9 cellular contexts compared by ENCODE assay signal in the genomic region with DNA sequence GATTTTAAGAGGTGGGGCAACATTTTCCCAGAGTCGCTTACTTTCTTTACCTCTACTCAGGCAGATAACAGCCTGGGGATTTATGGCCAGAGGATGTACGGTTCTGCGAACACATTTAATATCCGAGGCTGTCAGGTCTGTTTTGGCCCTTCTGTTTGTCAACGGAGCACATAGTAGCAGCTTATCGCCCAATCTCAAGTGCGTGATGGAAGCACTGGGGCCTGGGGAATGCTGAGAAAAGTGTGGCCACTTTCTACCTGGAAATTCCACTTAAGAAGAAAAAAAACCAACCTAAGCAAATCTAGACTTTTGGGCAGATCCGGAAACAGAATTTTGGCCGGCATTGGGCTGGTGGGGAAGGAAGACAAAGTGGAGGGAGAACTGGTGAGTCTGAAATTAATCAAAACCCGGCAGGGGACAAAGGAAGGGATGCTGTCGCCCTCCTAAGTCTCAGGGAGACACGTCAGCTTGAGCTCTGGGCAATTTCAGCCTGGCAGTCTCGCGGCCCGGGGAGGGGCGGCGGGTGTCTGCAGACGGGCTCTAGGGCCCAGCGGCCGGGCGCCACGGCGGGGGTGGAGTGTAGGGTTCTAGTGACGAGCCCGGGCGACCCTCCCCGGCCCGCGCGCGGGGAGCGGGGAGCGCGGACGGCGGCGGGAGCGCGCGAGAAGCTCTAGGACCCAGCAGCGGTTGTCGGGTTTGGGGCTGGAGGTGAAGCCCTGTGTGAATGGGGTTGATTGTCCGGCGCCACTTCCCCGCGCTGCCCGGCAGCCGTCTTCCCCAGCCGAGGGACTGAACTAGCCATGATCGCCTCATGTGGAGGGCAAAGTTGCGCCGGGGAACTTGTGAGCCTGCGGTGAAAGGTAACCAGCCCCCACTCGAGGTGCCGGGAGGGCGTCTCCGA. TPM values are rescaled to one million over a fixed set of nuclear protein-coding genes. Genes with fewer than 3 reads are reported as not detected.
DNase-seq lines count a peak whose midpoint lies in the region; ATAC-seq and TF ChIP-seq lines count a peak whose summit lies in the region.
"Had no signal": no experiment of that assay in that cellular context is flagged by ENCODE, and none has a peak within 500 bp of the region (broad histone marks: within the 10 kb centered on the region; RNA-seq: fewer than 3 reads in every experiment).

A gene with protein sequence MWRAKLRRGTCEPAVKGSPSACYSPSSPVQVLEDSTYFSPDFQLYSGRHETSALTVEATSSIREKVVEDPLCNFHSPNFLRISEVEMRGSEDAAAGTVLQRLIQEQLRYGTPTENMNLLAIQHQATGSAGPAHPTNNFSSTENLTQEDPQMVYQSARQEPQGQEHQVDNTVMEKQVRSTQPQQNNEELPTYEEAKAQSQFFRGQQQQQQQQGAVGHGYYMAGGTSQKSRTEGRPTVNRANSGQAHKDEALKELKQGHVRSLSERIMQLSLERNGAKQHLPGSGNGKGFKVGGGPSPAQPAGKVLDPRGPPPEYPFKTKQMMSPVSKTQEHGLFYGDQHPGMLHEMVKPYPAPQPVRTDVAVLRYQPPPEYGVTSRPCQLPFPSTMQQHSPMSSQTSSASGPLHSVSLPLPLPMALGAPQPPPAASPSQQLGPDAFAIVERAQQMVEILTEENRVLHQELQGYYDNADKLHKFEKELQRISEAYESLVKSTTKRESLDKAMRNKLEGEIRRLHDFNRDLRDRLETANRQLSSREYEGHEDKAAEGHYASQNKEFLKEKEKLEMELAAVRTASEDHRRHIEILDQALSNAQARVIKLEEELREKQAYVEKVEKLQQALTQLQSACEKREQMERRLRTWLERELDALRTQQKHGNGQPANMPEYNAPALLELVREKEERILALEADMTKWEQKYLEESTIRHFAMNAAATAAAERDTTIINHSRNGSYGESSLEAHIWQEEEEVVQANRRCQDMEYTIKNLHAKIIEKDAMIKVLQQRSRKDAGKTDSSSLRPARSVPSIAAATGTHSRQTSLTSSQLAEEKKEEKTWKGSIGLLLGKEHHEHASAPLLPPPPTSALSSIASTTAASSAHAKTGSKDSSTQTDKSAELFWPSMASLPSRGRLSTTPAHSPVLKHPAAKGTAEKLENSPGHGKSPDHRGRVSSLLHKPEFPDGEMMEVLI (plus strand): TSS at position 656 of the 901 bp plus-strand sequence. CDS start 156 bp downstream, at position 812.

- peak within 1 kb of the TSS; percentile 97 for H2BK120ac ChIP-seq in mesendoderm (ENCODE audit: low read depth, low read length)

- peak within 1 kb of the TSS; percentile 99 for H3K56ac ChIP-seq in mesendoderm (ENCODE audit: low read length)

- CTCF ChIA-PET in activated CD4-positive, alpha-beta T cell treated with anti-CD3 and anti-CD28 coated beads for 36 hours (lab: Charles Lee): interaction anchor here (1.1 kb wide), 1 partner anchor 13 kb away, joined by 3 read pairs; no protein-coding TSS in a partner anchor
- CTCF ChIA-PET in WTC11 (lab: Charles Lee): interaction anchor here (0.7 to 2.6 kb wide), 7 partner anchors 11 to 145 kb away, joined by 3 to 12 read pairs (median 3); no protein-coding TSS in a partner anchor

- peaks cover 31% of the 10 kb centered on the region for H3K27me3 Mint-ChIP-seq in activated CD4-positive, alpha-beta T cell treated with anti-CD3 and anti-CD28 coated beads for 36 hours
- peaks cover 21% of the 10 kb centered on the region for H3K27me3 Mint-ChIP-seq in WTC11 (ENCODE audit: low read depth)

- no peaks in the 10 kb centered on the region for H3K79me1 ChIP-seq in mesendoderm (ENCODE audit: low read length)

- peak within 1 kb of the TSS; percentile 95 for H3K4ac ChIP-seq in mesendoderm (ENCODE audit: low read depth, low read length)

- peak; percentile 69 for DNase-seq in activated CD4-positive, alpha-beta T cell treated with anti-CD3 and anti-CD28 coated beads for 36 hours
- DNase-seq in activated CD4-positive, alpha-beta T cell treated with anti-CD3 and anti-CD28 coated beads, Interleukin-2, amount 50 U/mL, for 4 hours: no peak
- peak; percentile 62 for DNase-seq in NCI-H2029 treated with DMSO at 0.1 percent for 48 hours (lab: John Stamatoyannopoulos, UW)
- DNase-seq in WTC11 (ENCODE audit: low spot score): peak; percentile 89
- DNase-seq in epithelial cell of prostate (ENCODE audit: low read depth, low spot score): no peak
- DNase-seq in mesendoderm: peak; percentile 99
- peak; percentile 71 for DNase-seq in stomach

- H3K4me2 ChIP-seq in mesendoderm (ENCODE audit: low read length): peak within 1 kb of the TSS; percentile 72

- H3K27ac ChIP-seq in epithelial cell of prostate (peak within 1 kb of the TSS; percentile 98), mesendoderm (ENCODE audit: low read depth, low read length) (peak within 1 kb of the TSS; percentile 93), stomach (peak within 1 kb of the TSS; percentile 90 to 95 (median 94))
- H3K27ac ChIP-seq: C4-2B had no signal

- H2AK5ac ChIP-seq in mesendoderm (ENCODE audit: low read length): no peak within 1 kb of the TSS

- peak within 1 kb of the TSS; percentile 65 for H3K4me3 Mint-ChIP-seq in activated CD4-positive, alpha-beta T cell treated with anti-CD3 and anti-CD28 coated beads for 36 hours
- H3K4me3 Mint-ChIP-seq in WTC11: no peak within 1 kb of the TSS; the same call in 1 of the 2 replicates

- no peak for TF ChIP-seq POLR2A in stomach (IDR thresholded peaks at IDR 0.05)

- TF ChIP-seq CTCF in WTC11 (IDR thresholded peaks at IDR 0.05): no peak
- no peak for TF ChIP-seq CTCF in stomach (IDR thresholded peaks at IDR 0.05)

- H3K9me3 ChIP-seq in stomach: no peaks in the 10 kb centered on the region

- peaks cover 45% of the 10 kb centered on the region for H3K79me2 ChIP-seq in mesendoderm (ENCODE audit: control insufficient read depth, insufficient read depth, low read length)

- H3K27ac Mint-ChIP-seq in activated CD4-positive, alpha-beta T cell treated with anti-CD3 and anti-CD28 coated beads for 36 hours: no peak within 1 kb of the TSS
- no peak within 1 kb of the TSS for H3K27ac Mint-ChIP-seq in WTC11

- H3K9me3 Mint-ChIP-seq in activated CD4-positive, alpha-beta T cell treated with anti-CD3 and anti-CD28 coated beads for 36 hours (ENCODE audit: low read depth): no peaks in the 10 kb centered on the region
- H3K9me3 Mint-ChIP-seq in WTC11: peaks cover 8% of the 10 kb centered on the region

- peaks cover 21% of the 10 kb centered on the region for H3K4me1 ChIP-seq in mesendoderm (ENCODE audit: control insufficient read depth, low read depth, low read length)
- peaks cover 14 to 48% (median 37%) of the 10 kb centered on the region in 4 donors for H3K4me1 ChIP-seq in stomach

- peak within 1 kb of the TSS; percentile 91 for H3K4me3 ChIP-seq in mesendoderm (ENCODE audit: low read length)
- H3K4me3 ChIP-seq in stomach: peak within 1 kb of the TSS; percentile 75 to 88 (median 83)

- intact Hi-C loops in activated CD4-positive, alpha-beta T cell treated with anti-CD3 and anti-CD28 coated beads for 36 hours (cut with DNase I, micrococcal nuclease): loop anchor here in 1 of 2 experiments (5.0 kb wide), 2 partner anchors 129 to 146 kb away; no protein-coding TSS in a partner anchor
- intact Hi-C loops in stomach (cut with DNase I; ENCODE audit: low total_unique reads): no loop called here

- TF ChIP-seq EP300 in stomach (IDR thresholded peaks at IDR 0.05): peak; percentile 35

- peak within 1 kb of the TSS; percentile 99 for H3K18ac ChIP-seq in mesendoderm (ENCODE audit: low read length)

- H3K9ac ChIP-seq in mesendoderm (ENCODE audit: low read length): peak within 1 kb of the TSS; percentile 96

- WGBS in mesendoderm (ENCODE audit: extremely low coverage, insufficient coverage, low lambda C conversion rate): no CpG with 5 or more reads among the region's 57 CpGs
- WGBS in stomach, 5 donors: 2 to 7% (median 4%) methylated on average over 29 to 57 of the region's 57 CpGs

- POLR2A ChIA-PET in activated CD4-positive, alpha-beta T cell treated with anti-CD3 and anti-CD28 coated beads for 36 hours (lab: Charles Lee): no interaction called here
- POLR2A ChIA-PET in WTC11 (lab: Charles Lee): interaction anchor here (0.5 to 1.1 kb wide), 3 partner anchors 14 to 121 kb away, joined by 3 read pairs; no protein-coding TSS in a partner anchor

- H4K5ac ChIP-seq in mesendoderm (ENCODE audit: low read length): no peak within 1 kb of the TSS

- no peaks in the 10 kb centered on the region for H3K36me3 Mint-ChIP-seq in activated CD4-positive, alpha-beta T cell treated with anti-CD3 and anti-CD28 coated beads for 36 hours (ENCODE audit: low read depth)
- H3K36me3 Mint-ChIP-seq in WTC11: peaks cover 7% of the 10 kb centered on the region

- H3K23ac ChIP-seq in mesendoderm (ENCODE audit: low read length): peak within 1 kb of the TSS; percentile 26

- H3K36me3 ChIP-seq in mesendoderm (ENCODE audit: control insufficient read depth, insufficient read depth, low read length) (no peaks in the 10 kb centered on the region), stomach (no peaks in the 10 kb centered on the region)

- peak within 1 kb of the TSS; percentile 30 for H4K8ac ChIP-seq in mesendoderm (ENCODE audit: low read depth, low read length)

- peaks cover 11% of the 10 kb centered on the region for H3K4me1 Mint-ChIP-seq in activated CD4-positive, alpha-beta T cell treated with anti-CD3 and anti-CD28 coated beads for 36 hours
- peaks cover 46% of the 10 kb centered on the region for H3K4me1 Mint-ChIP-seq in WTC11

- peaks cover 2% of the 10 kb centered on the region for H3K27me3 ChIP-seq in mesendoderm (ENCODE audit: insufficient read depth, low read length, poor library complexity)
- H3K27me3 ChIP-seq in stomach: peaks cover 0 to 5% (median 0%) of the 10 kb centered on the region in 3 donors

- peak; percentile 73 for ATAC-seq in activated CD4-positive, alpha-beta T cell treated with anti-CD3 and anti-CD28 coated beads for 36 hours
- ATAC-seq in HG02759 (IDR thresholded peaks at IDR 0.05; ENCODE audit: unreplicated experiment) (peak; percentile 93), WTC11 (peak; percentile 81)

- H2BK5ac ChIP-seq in mesendoderm (ENCODE audit: low read length): peak within 1 kb of the TSS; percentile 70

- H2BK15ac ChIP-seq in mesendoderm (replicated peaks; ENCODE audit: low read depth): peak within 1 kb of the TSS; percentile 80

TF ChIP-seq in WTC11, 78 proteins besides CTCF, POLR2A, EP300 and RAD21 (continues in another document):
- no peak for TF ChIP-seq TEAD4 (CRISPR knock-in tag; IDR thresholded peaks at IDR 0.05)
- TF ChIP-seq NR1H2 (CRISPR knock-in tag; IDR thresholded peaks at IDR 0.05): no peak

RNA-seq across cellular contexts. Expression of the gene that starts here (rescaled TPM):
- total RNA-seq in activated CD4-positive, alpha-beta T cell treated with anti-CD3 and anti-CD28 coated beads for 36 hours: 1 to 10 TPM; 1.8 to 2.3 TPM
- 23.4 to 39.8 TPM (median 26.4 TPM) in 3 replicates for total RNA-seq in WTC11 (2021)
- polyA plus RNA-seq in mesendoderm (2013, experiment 1 of 2): 37.8 TPM
- 36.9 TPM for polyA plus RNA-seq in mesendoderm (2013, experiment 2 of 2)
- total RNA-seq in stomach: 10 to 100 TPM; 11.0 to 46.3 (median 38.4) TPM
- 1 to 10 TPM; 5.0 to 7.0 (median 6.1) TPM for polyA plus RNA-seq in stomach

Comparison
In these comparisons a context has a peak if more than half of its experiments do, and no peak if none do; other contexts are left out.
1. DNase-seq: peak in activated CD4-positive, alpha-beta T cell treated with anti-CD3 and anti-CD28 coated beads for 36 hours (single experiment), NCI-H2029 treated with DMSO at 0.1 percent for 48 hours (single experiment), WTC11 (single experiment), mesendoderm (single experiment) and stomach (single experiment); none in activated CD4-positive, alpha-beta T cell treated with anti-CD3 and anti-CD28 coated beads, Interleukin-2, amount 50 U/mL, for 4 hours (0 of 2) and epithelial cell of prostate (single experiment).
2. Peak in every context shown above with its lines, with median percentiles within 50 percentile points of each other: ATAC-seq and H3K27ac ChIP-seq.